ENCODE assay signal across 8 cellular contexts in genomic region chr16:18762713-18763112, GRCh38. TPM values are rescaled to one million over a fixed set of nuclear protein-coding genes. Genes with fewer than 3 reads are reported as not detected.
DNase-seq lines count a peak whose midpoint lies in the region; ATAC-seq lines count a peak whose summit lies in the region.
"Not testable (repeated sequence)": the region's sequence is repeated elsewhere in the genome, so short reads cannot be mapped to it uniquely, and the experiment has no call there.

No MANE protein-coding gene starts in this region.

- peak; percentile 39 for ATAC-seq in GM18867 (IDR thresholded peaks at IDR 0.05; ENCODE audit: unreplicated experiment)
- ATAC-seq in GM21381 (IDR thresholded peaks at IDR 0.05; ENCODE audit: unreplicated experiment) = peak; percentile 39
- peak; percentile 32 for ATAC-seq in HG02623 (IDR thresholded peaks at IDR 0.05; ENCODE audit: unreplicated experiment)
- ATAC-seq in HG03045 (IDR thresholded peaks at IDR 0.05; ENCODE audit: unreplicated experiment) = peak; percentile 66
- peak; percentile 47 for ATAC-seq in HG03442 (IDR thresholded peaks at IDR 0.05; ENCODE audit: unreplicated experiment)
- ATAC-seq in activated CD4-positive, CD25-positive, alpha-beta regulatory T cell treated with anti-CD3 and anti-CD28 coated beads, Interleukin-2, amount 50 U/mL, for 24 hours = peak; percentile 82 to 88
- peak; percentile 70 for ATAC-seq in esophagus mucosa
- peak; percentile 28 for ATAC-seq in stimulated activated naive CD8-positive, alpha-beta T cell treated with anti-CD3 and anti-CD28 coated beads, Interleukin-15, amount 100 ng/mL, for 72 hours

- not testable (repeated sequence) for H3K9me3 Mint-ChIP-seq in stimulated activated naive CD8-positive, alpha-beta T cell treated with anti-CD3 and anti-CD28 coated beads, Interleukin-15, amount 100 ng/mL, for 72 hours

- H3K27ac Mint-ChIP-seq in stimulated activated naive CD8-positive, alpha-beta T cell treated with anti-CD3 and anti-CD28 coated beads, Interleukin-15, amount 100 ng/mL, for 72 hours = not testable (repeated sequence)

- not testable (repeated sequence) for H3K27me3 Mint-ChIP-seq in stimulated activated naive CD8-positive, alpha-beta T cell treated with anti-CD3 and anti-CD28 coated beads, Interleukin-15, amount 100 ng/mL, for 72 hours

- H3K4me3 Mint-ChIP-seq in stimulated activated naive CD8-positive, alpha-beta T cell treated with anti-CD3 and anti-CD28 coated beads, Interleukin-15, amount 100 ng/mL, for 72 hours = not testable (repeated sequence)

- peaks cover 24% of the 10 kb centered on the region for H3K4me1 Mint-ChIP-seq in stimulated activated naive CD8-positive, alpha-beta T cell treated with anti-CD3 and anti-CD28 coated beads, Interleukin-15, amount 100 ng/mL, for 72 hours

- not testable (repeated sequence) for DNase-seq in stimulated activated naive CD8-positive, alpha-beta T cell treated with anti-CD3 and anti-CD28 coated beads, Interleukin-15, amount 100 ng/mL, for 72 hours

RNA-seq across cellular contexts. Expression of gene RPS15A, which starts 27.4 kb away (rescaled TPM):
- total RNA-seq in esophagus mucosa = 1,438 TPM

RNA-seq across cellular contexts. Expression of gene ARL6IP1, which starts 38.6 kb away (rescaled TPM):
- total RNA-seq in esophagus mucosa = 76.4 TPM

Comparison
In these comparisons a context has a peak if more than half of its experiments do, and no peak if none do; other contexts are left out.
1. ATAC-seq: peak in every context shown above with its lines; median percentile 85 in activated CD4-positive, CD25-positive, alpha-beta regulatory T cell treated with anti-CD3 and anti-CD28 coated beads, Interleukin-2, amount 50 U/mL, for 24 hours; 70 in esophagus mucosa; 66 in HG03045; 47 in HG03442; 39 in GM18867; 39 in GM21381; 32 in HG02623; 28 in stimulated activated naive CD8-positive, alpha-beta T cell treated with anti-CD3 and anti-CD28 coated beads, Interleukin-15, amount 100 ng/mL, for 72 hours.